21 cellular contexts compared by ENCODE assay signal in genomic region chr2:108367776-108368175, GRCh38. TPM values are rescaled to one million over a fixed set of nuclear protein-coding genes. Genes with fewer than 3 reads are reported as not detected.
"Had no signal": no experiment of that assay in that cellular context is flagged by ENCODE, and none has a peak within 500 bp of the region (broad histone marks: within the 10 kb centered on the region; RNA-seq: fewer than 3 reads in every experiment).

No MANE protein-coding gene starts in this region.

- H3K27ac ChIP-seq: lower lobe of right lung, neural progenitor cell, prostate gland, sigmoid colon, stomach, testis, tibial artery had no signal

- DNase-seq: cerebellar nuclear complex; effector memory CD4-positive, alpha-beta T cell; head of caudate nucleus; left ventricle myocardium superior; lower lobe of right lung; naive thymus-derived CD4-positive, alpha-beta T cell; right cardiac atrium; sigmoid colon; stimulated activated CD4-positive, alpha-beta T cell treated with anti-CD3 and anti-CD28 coated beads, Interleukin-2, amount 100 ng/mL, for 24 hours; stimulated activated CD4-positive, alpha-beta T cell treated with anti-CD3 and anti-CD28 coated beads, Interleukin-4, amount 100 ng/mL, for 24 hours; stimulated activated naive CD4-positive, alpha-beta T cell treated with Interleukin-2 at 50 U/mL for 16 hours; stomach; testis; tibial artery had no signal

- H3K27me3 ChIP-seq: neural progenitor cell, sigmoid colon, stomach, testis, tibial artery had no signal

- H3K36me3 Mint-ChIP-seq: mesothelial cell of epicardium; neural progenitor cell; stimulated activated effector memory CD8-positive, alpha-beta T cell treated with anti-CD3 and anti-CD28 coated beads, Interleukin-12 subunit alpha, Interleukin-12 subunit beta, amount 100 ng/mL, for 72 hours; type B pancreatic cell had no signal

- ATAC-seq: left ventricle myocardium superior; lower lobe of right lung; naive thymus-derived CD4-positive, alpha-beta T cell; right cardiac atrium; stimulated activated effector memory CD8-positive, alpha-beta T cell treated with anti-CD3 and anti-CD28 coated beads, Interleukin-12 subunit alpha, Interleukin-12 subunit beta, amount 100 ng/mL, for 72 hours had no signal

- H3K27me3 Mint-ChIP-seq: type B pancreatic cell had no signal

- H3K9me3 Mint-ChIP-seq: stimulated activated effector memory CD8-positive, alpha-beta T cell treated with anti-CD3 and anti-CD28 coated beads, Interleukin-12 subunit alpha, Interleukin-12 subunit beta, amount 100 ng/mL, for 72 hours had no signal

- H3K4me3 ChIP-seq: lower lobe of right lung, neural progenitor cell, prostate gland, sigmoid colon, stomach, testis, tibial artery had no signal

- H3K27ac Mint-ChIP-seq: mesothelial cell of epicardium; naive thymus-derived CD4-positive, alpha-beta T cell; neural progenitor cell; stimulated activated effector memory CD8-positive, alpha-beta T cell treated with anti-CD3 and anti-CD28 coated beads, Interleukin-12 subunit alpha, Interleukin-12 subunit beta, amount 100 ng/mL, for 72 hours; type B pancreatic cell had no signal

- H3K36me3 ChIP-seq: lower lobe of right lung, neural progenitor cell, prostate gland, sigmoid colon, stomach, tibial artery had no signal

- H3K9me3 ChIP-seq: lower lobe of right lung, prostate gland, sigmoid colon, testis had no signal

- H3K4me1 ChIP-seq: lower lobe of right lung, neural progenitor cell, prostate gland, sigmoid colon, stomach, testis, tibial artery had no signal

- H3K4me1 Mint-ChIP-seq: mesothelial cell of epicardium; neural progenitor cell; stimulated activated effector memory CD8-positive, alpha-beta T cell treated with anti-CD3 and anti-CD28 coated beads, Interleukin-12 subunit alpha, Interleukin-12 subunit beta, amount 100 ng/mL, for 72 hours had no signal

- H3K4me3 Mint-ChIP-seq: mesothelial cell of epicardium; naive thymus-derived CD4-positive, alpha-beta T cell; nephron; neural progenitor cell; stimulated activated effector memory CD8-positive, alpha-beta T cell treated with anti-CD3 and anti-CD28 coated beads, Interleukin-12 subunit alpha, Interleukin-12 subunit beta, amount 100 ng/mL, for 72 hours; type B pancreatic cell had no signal

RNA-seq across cellular contexts. Expression of gene SULT1C4, which starts 10.0 kb away (rescaled TPM):
- total RNA-seq: osteoblast had no signal
